Comparison of ENCODE assay signal across 8 cellular contexts in the genomic region with DNA sequence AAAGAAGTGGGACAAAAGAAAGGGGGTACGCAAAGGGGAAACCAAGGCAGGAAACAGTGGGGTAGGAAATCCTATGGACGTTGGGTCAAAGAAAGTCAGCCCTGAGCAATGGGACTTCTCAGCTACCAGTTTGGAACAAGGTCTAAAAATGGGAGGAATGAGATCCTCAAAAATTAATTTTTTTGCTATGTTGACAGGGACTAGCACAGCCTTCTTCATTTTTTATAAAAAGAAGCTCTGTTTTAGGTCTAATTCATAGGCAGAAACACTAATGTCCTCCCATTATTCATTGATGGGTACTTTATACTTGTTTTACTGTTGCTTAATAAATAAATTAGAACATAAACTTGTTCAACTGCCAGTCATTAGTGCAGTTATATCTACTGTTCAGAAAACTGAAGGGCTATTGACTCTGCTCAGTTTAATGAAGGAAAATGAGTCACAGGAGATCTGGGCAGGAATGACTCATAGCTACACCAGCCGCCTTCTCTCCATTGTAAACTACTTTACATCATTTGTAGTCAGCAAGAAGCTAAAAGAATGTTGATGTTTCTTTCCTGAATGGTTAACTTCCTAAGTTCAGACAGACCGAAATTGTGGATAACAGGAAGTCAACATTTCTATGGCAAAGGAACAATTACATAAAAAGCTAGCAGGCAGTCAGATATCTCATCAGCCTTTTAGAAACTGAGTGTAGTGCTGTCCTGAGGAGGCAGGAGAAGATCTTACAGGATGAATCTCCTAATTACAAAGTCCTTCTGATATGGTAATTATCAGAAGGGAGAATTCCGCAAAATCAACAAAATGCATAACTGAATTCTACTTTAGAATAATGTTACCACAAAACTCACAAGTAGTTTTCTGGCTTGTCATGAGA.
DNase-seq lines count a peak whose midpoint lies in the region; ATAC-seq and TF ChIP-seq lines count a peak whose summit lies in the region.

No MANE protein-coding gene starts in this region.

- no peak for TF ChIP-seq CTCF in PC-9 (conservative IDR thresholded peaks at IDR 0.05)

- peaks cover 7% of the 10 kb centered on the region; the same call in 1 of the 2 replicates for H3K9me3 ChIP-seq in PC-9 (ENCODE audit: insufficient read depth, low read depth)
- no peaks in the 10 kb centered on the region for H3K9me3 ChIP-seq in skeletal muscle satellite cell (replicated peaks; ENCODE audit: low read length)

- DNase-seq in PC-9: peak; percentile 29 to 72
- DNase-seq in foreskin melanocyte: peak; percentile 97
- no peak for DNase-seq in stimulated activated CD4-positive, alpha-beta T cell treated with anti-CD3 and anti-CD28 coated beads, Interleukin-4, amount 100 ng/mL, for 4 hours
- DNase-seq in GOT3 (lab: John Stamatoyannopoulos, UW): no peak
- DNase-seq in NCI-H526 treated with DMSO at 0.1 percent for 48 hours (lab: John Stamatoyannopoulos, UW): no peak

- H3K27me3 ChIP-seq in PC-9 (ENCODE audit: insufficient read depth, low read depth) (no peaks in the 10 kb centered on the region), skeletal muscle satellite cell (ENCODE audit: control insufficient read depth, insufficient read depth, low read length) (peaks cover under 1% of the 10 kb centered on the region)

- peak overlapping the region; percentile 16; the same call in 1 of the 2 replicates for H3K4me2 ChIP-seq in PC-9
- H3K4me2 ChIP-seq in skeletal muscle satellite cell (ENCODE audit: low read length): peak overlapping the region; percentile 34

- no peaks in the 10 kb centered on the region for H3K9me2 ChIP-seq in PC-9 (ENCODE audit: insufficient read depth)

- peaks cover 11% of the 10 kb centered on the region for H3K4me1 ChIP-seq in PC-9 (replicated peaks; ENCODE audit: insufficient read depth)
- H3K4me1 ChIP-seq in skeletal muscle satellite cell (ENCODE audit: control insufficient read depth, insufficient read depth, low read length): peaks cover 10% of the 10 kb centered on the region

- H2AFZ ChIP-seq in PC-9: no peak overlapping the region

- H3K4me3 ChIP-seq in PC-9 (no peak overlapping the region), skeletal muscle satellite cell (ENCODE audit: low read length) (no peak overlapping the region)

- no peaks in the 10 kb centered on the region for H4K20me1 ChIP-seq in PC-9 (ENCODE audit: insufficient read depth)

- ATAC-seq in GM19463 (IDR thresholded peaks at IDR 0.05; ENCODE audit: unreplicated experiment) (peak; percentile 82), HG03457 (IDR thresholded peaks at IDR 0.05; ENCODE audit: unreplicated experiment) (no peak)

- CTCF ChIA-PET in PC-9 (lab: Charles Lee): no interaction called here

- intact Hi-C loops in PC-9 (cut with micrococcal nuclease; ENCODE audit: unreplicated experiment): no loop called here

- H3K36me3 ChIP-seq in PC-9 (ENCODE audit: low read depth): no peaks in the 10 kb centered on the region
- H3K36me3 ChIP-seq in skeletal muscle satellite cell (ENCODE audit: insufficient read depth, low read length): no peaks in the 10 kb centered on the region

- H3F3A ChIP-seq in PC-9 (ENCODE audit: insufficient read depth, low read depth): peaks cover 15% of the 10 kb centered on the region; the same call in 1 of the 2 replicates

- no peaks in the 10 kb centered on the region for H3K79me2 ChIP-seq in PC-9 (ENCODE audit: low read depth)

- peak overlapping the region; percentile 28; the same call in 1 of the 2 replicates for H3K27ac ChIP-seq in PC-9

- POLR2A ChIA-PET in PC-9 (lab: Charles Lee; ENCODE audit: unreplicated experiment): interaction anchor here (0.6 kb wide), 1 partner anchor 345 kb away, joined by 4 read pairs; no protein-coding TSS in a partner anchor

- no TSS peak for BruUV-seq in PC-9 (replicated peaks; lab: Mats Ljungman, UMichigan)

- H3K9ac ChIP-seq in skeletal muscle satellite cell (ENCODE audit: low read depth, low read length): no peak overlapping the region

Comparison
In these comparisons a context has a peak if more than half of its experiments do, and no peak if none do; other contexts are left out.
1. DNase-seq: peak in PC-9 (2 of 2) and foreskin melanocyte (single experiment); none in stimulated activated CD4-positive, alpha-beta T cell treated with anti-CD3 and anti-CD28 coated beads, Interleukin-4, amount 100 ng/mL, for 4 hours (0 of 2), GOT3 (single experiment) and NCI-H526 treated with DMSO at 0.1 percent for 48 hours (single experiment).